17 cellular contexts compared by ENCODE assay signal in genomic region chr18:51753365-51754057, GRCh38.
DNase-seq lines count a peak whose midpoint lies in the region; ATAC-seq, FAIRE-seq and TF ChIP-seq lines count a peak whose summit lies in the region.
"Had no signal": no experiment of that assay in that cellular context is flagged by ENCODE, and none has a peak within 500 bp of the region (broad histone marks: within the 10 kb centered on the region; RNA-seq: fewer than 3 reads in every experiment).

No MANE protein-coding gene starts in this region.

- ATAC-seq in GM18870 (IDR thresholded peaks at IDR 0.05; ENCODE audit: unreplicated experiment), result peak; percentile 43
- ATAC-seq in HG02678 (IDR thresholded peaks at IDR 0.05; ENCODE audit: unreplicated experiment), result peak; percentile 51
- no peak for ATAC-seq in HG03280 (IDR thresholded peaks at IDR 0.05; ENCODE audit: unreplicated experiment)
- ATAC-seq: A549 had no signal

- no peak for DNase-seq in D721Med (ENCODE audit: insufficient read length, low spot score)
- peak; percentile 57 for DNase-seq in NCI-H748 (lab: John Stamatoyannopoulos, UW; ENCODE audit: unreplicated experiment)
- DNase-seq in iPS-NIHi11 (ENCODE audit: low spot score), result no peak
- no peak for DNase-seq in stimulated activated naive CD4-positive, alpha-beta T cell treated with Interleukin-2 at 50 U/mL for 16 hours (lab: John Stamatoyannopoulos, UW)
- DNase-seq: CD4-positive, alpha-beta T cell; GF-D8; Kasumi-1; MG63; NCI-H1048; NCI-H187; NCI-H2227 treated with DMSO at 0.1 percent for 48 hours; NCI-H510A treated with DMSO at 0.1 percent for 48 hours; SJCRH30 had no signal

- TF ChIP-seq CTCF in D721Med (IDR thresholded peaks at IDR 0.05; ENCODE audit: insufficient read depth, missing control alignments), result no peak

- peak; percentile 46 for FAIRE-seq in D721Med (lab: Jason Lieb, UNC)
- FAIRE-seq: A549 had no signal
